24 cellular contexts compared by ENCODE assay signal in the genomic region with DNA sequence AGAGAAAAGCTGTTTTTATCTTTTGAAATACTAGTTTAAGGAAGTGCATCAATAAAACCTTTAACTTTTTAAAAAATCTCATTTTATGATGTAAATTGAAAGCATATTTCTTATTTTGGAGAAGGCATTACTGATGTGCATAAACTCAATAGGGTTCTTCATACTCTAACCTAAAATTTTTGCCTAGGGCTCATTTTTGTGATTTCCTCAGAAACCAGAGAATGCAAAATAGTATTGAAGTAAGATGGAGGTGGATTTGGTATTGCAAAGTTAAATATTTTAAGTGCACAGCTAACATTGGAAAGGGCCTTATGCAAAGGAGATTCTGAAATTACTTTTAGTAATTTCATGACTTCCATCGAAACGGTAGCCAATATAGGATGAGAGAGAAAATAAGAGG.
"Had no signal": no experiment of that assay in that cellular context is flagged by ENCODE, and none has a peak within 500 bp of the region (broad histone marks: within the 10 kb centered on the region; RNA-seq: fewer than 3 reads in every experiment).

No MANE protein-coding gene starts in this region.

- H3K27me3 ChIP-seq: colonic mucosa, esophagus muscularis mucosa, esophagus squamous epithelium, foreskin keratinocyte, gastrocnemius medialis, gastroesophageal sphincter, heart left ventricle, heart right ventricle had no signal

- ATAC-seq: effector memory CD8-positive, alpha-beta T cell; esophagus mucosa; foreskin keratinocyte; gastrocnemius medialis; gastroesophageal sphincter; heart left ventricle; heart right ventricle had no signal

- DNase-seq: colonic mucosa; cortex of kidney; dermis blood vessel endothelial cell; dorsolateral prefrontal cortex; effector CD4-positive, alpha-beta T cell; effector CD8-positive, alpha-beta T cell; effector memory CD4-positive, alpha-beta T cell; effector memory CD8-positive, alpha-beta T cell; endodermal cell; erythroblast; esophagus squamous epithelium; foreskin fibroblast; foreskin melanocyte; gastrocnemius medialis; glutamatergic neuron; head of caudate nucleus; heart left ventricle; heart right ventricle had no signal

- H3K4me3 ChIP-seq: colonic mucosa, coronary artery, dorsolateral prefrontal cortex, esophagus muscularis mucosa, esophagus squamous epithelium, gastrocnemius medialis, gastroesophageal sphincter, heart left ventricle, heart right ventricle had no signal

- H3K36me3 ChIP-seq: colonic mucosa, esophagus muscularis mucosa, esophagus squamous epithelium, gastrocnemius medialis, gastroesophageal sphincter, heart left ventricle, heart right ventricle had no signal

- H3K27ac ChIP-seq: colonic mucosa, coronary artery, dorsolateral prefrontal cortex, epithelial cell of prostate, esophagus muscularis mucosa, esophagus squamous epithelium, foreskin keratinocyte, gastrocnemius medialis, gastroesophageal sphincter, heart left ventricle, heart right ventricle had no signal

- H3K4me1 ChIP-seq: colonic mucosa, esophagus muscularis mucosa, esophagus squamous epithelium, foreskin keratinocyte, gastrocnemius medialis, gastroesophageal sphincter, heart left ventricle, heart right ventricle had no signal

- H3K9me3 ChIP-seq: colonic mucosa, esophagus muscularis mucosa, esophagus squamous epithelium, gastrocnemius medialis, gastroesophageal sphincter, heart left ventricle had no signal
